15 cellular contexts compared by ENCODE assay signal in genomic region chr1:110345480-110345879, GRCh38. TPM values are rescaled to one million over a fixed set of nuclear protein-coding genes. Genes with fewer than 3 reads are reported as not detected.
A peak's percentile ranks its signal among the peaks of the same experiment; 100 is the strongest.
DNase-seq lines count a peak whose midpoint lies in the region; ATAC-seq and TF ChIP-seq lines count a peak whose summit lies in the region.
"Had no signal": no experiment of that assay in that cellular context is flagged by ENCODE, and none has a peak within 500 bp of the region (broad histone marks: within the 10 kb centered on the region; RNA-seq: fewer than 3 reads in every experiment).

No MANE protein-coding gene starts in this region.

- no peak overlapping the region for H3K27ac ChIP-seq in GM23248
- H3K27ac ChIP-seq: transverse colon had no signal

- no peak for ATAC-seq in activated naive CD8-positive, alpha-beta T cell treated with anti-CD3 and anti-CD28 coated beads, Interleukin-2, amount 50 U/mL, for 24 hours

- peaks cover 100% of the 10 kb centered on the region for H4K20me1 ChIP-seq in Loucy (ENCODE audit: insufficient read depth, low read length, poor library complexity, severe bottlenecking)
- H4K20me1 ChIP-seq in GM23248 (ENCODE audit: insufficient read depth), result peaks cover 11% of the 10 kb centered on the region; the same call in 1 of the 2 replicates

- no peak overlapping the region for H3K27ac Mint-ChIP-seq in activated CD4-positive, alpha-beta T cell treated with anti-CD3 and anti-CD28 coated beads, Interleukin-2, amount 10 ng/mL, durations not matched to agents 7 days and 5 days
- H3K27ac Mint-ChIP-seq in activated naive CD8-positive, alpha-beta T cell treated with anti-CD3 and anti-CD28 coated beads, Interleukin-2, amount 50 U/mL, for 24 hours, result peak overlapping the region; percentile 63
- H3K27ac Mint-ChIP-seq in nephron progenitor cell, result peak overlapping the region; percentile 93

- H2AFZ ChIP-seq in Loucy (ENCODE audit: low read length) (no peak overlapping the region), GM23248 (no peak overlapping the region)

- peak overlapping the region; percentile 85 for H3K9ac ChIP-seq in Loucy (ENCODE audit: low read depth, low read length, poor library complexity, severe bottlenecking)
- no peak overlapping the region for H3K9ac ChIP-seq in GM23248

- H3K4me1 ChIP-seq in Loucy (ENCODE audit: insufficient read depth, low read length, poor library complexity, severe bottlenecking), result peaks cover 90% of the 10 kb centered on the region
- peaks cover 70% of the 10 kb centered on the region for H3K4me1 ChIP-seq in GM23248 (ENCODE audit: insufficient read depth)

- H3K27me3 ChIP-seq in Loucy (ENCODE audit: insufficient read depth, low read length, poor library complexity, severe bottlenecking), result no peaks in the 10 kb centered on the region
- no peaks in the 10 kb centered on the region for H3K27me3 ChIP-seq in GM23248 (replicated peaks; ENCODE audit: insufficient read depth)
- H3K27me3 ChIP-seq: transverse colon had no signal

- H3K4me1 Mint-ChIP-seq in activated CD4-positive, alpha-beta T cell treated with anti-CD3 and anti-CD28 coated beads, Interleukin-2, amount 10 ng/mL, durations not matched to agents 7 days and 5 days, result peaks cover 93% of the 10 kb centered on the region
- H3K4me1 Mint-ChIP-seq in activated naive CD8-positive, alpha-beta T cell treated with anti-CD3 and anti-CD28 coated beads, Interleukin-2, amount 50 U/mL, for 24 hours, result peaks cover 96% of the 10 kb centered on the region
- peaks cover 92% of the 10 kb centered on the region for H3K4me1 Mint-ChIP-seq in nephron progenitor cell

- H3K79me2 ChIP-seq in Loucy (ENCODE audit: insufficient read depth, low read length) (peaks cover 100% of the 10 kb centered on the region), GM23248 (ENCODE audit: insufficient read depth) (peaks cover 100% of the 10 kb centered on the region)

- peaks cover 82% of the 10 kb centered on the region for H3K36me3 Mint-ChIP-seq in activated CD4-positive, alpha-beta T cell treated with anti-CD3 and anti-CD28 coated beads, Interleukin-2, amount 10 ng/mL, durations not matched to agents 7 days and 5 days (ENCODE audit: low read depth)
- peaks cover 79% of the 10 kb centered on the region for H3K36me3 Mint-ChIP-seq in activated naive CD8-positive, alpha-beta T cell treated with anti-CD3 and anti-CD28 coated beads, Interleukin-2, amount 50 U/mL, for 24 hours (ENCODE audit: low read depth)
- H3K36me3 Mint-ChIP-seq in nephron progenitor cell (ENCODE audit: low read depth), result peaks cover 56% of the 10 kb centered on the region

- H3K4me2 ChIP-seq in Loucy (ENCODE audit: low read depth, low read length, poor library complexity, severe bottlenecking) (peak overlapping the region; percentile 95), GM23248 (ENCODE audit: unreplicated experiment) (no peak overlapping the region)

- TF ChIP-seq CTCF in Loucy (conservative IDR thresholded peaks at IDR 0.05; ENCODE audit: low read length), result no peak
- no peak for TF ChIP-seq CTCF in nephron progenitor cell (IDR thresholded peaks at IDR 0.05)
- no peak for TF ChIP-seq CTCF in GM10248 (IDR thresholded peaks at IDR 0.05; ENCODE audit: control extremely low read depth, extremely low read depth, low read depth, missing control alignments)

- POLR2A ChIA-PET in activated CD4-positive, alpha-beta T cell treated with anti-CD3 and anti-CD28 coated beads, Interleukin-2, amount 10 ng/mL, durations not matched to agents 7 days and 5 days (lab: Charles Lee), result interaction anchor here (0.7 kb wide), 2 partner anchors 11 to 38 kb away, joined by 4 to 7 read pairs; no protein-coding TSS in a partner anchor
- POLR2A ChIA-PET in GM10248 (lab: Yijun Ruan, JAX), result no interaction called here

- DNase-seq in activated CD4-positive, alpha-beta T cell treated with anti-CD3 and anti-CD28 coated beads, Interleukin-2, amount 10 ng/mL, durations not matched to agents 7 days and 5 days, result no peak
- DNase-seq in activated CD4-positive, alpha-beta T cell treated with anti-CD3 and anti-CD28 coated beads for 1 hour, result no peak
- DNase-seq in activated naive CD8-positive, alpha-beta T cell treated with anti-CD3 and anti-CD28 coated beads, Interleukin-2, amount 50 U/mL, for 24 hours, result no peak
- DNase-seq in nephron progenitor cell (no peak), GM23248 (no peak), GM10248 (ENCODE audit: extremely low spot score) (no peak), inferior parietal cortex (ENCODE audit: extremely low spot score) (no peak)
- DNase-seq: ACHN, DMS153, foreskin melanocyte, NCI-H2081, posterior cingulate gyrus, SIG-M5, transverse colon had no signal

- H3K9me3 Mint-ChIP-seq in activated CD4-positive, alpha-beta T cell treated with anti-CD3 and anti-CD28 coated beads, Interleukin-2, amount 10 ng/mL, durations not matched to agents 7 days and 5 days, result no peaks in the 10 kb centered on the region
- H3K9me3 Mint-ChIP-seq in activated naive CD8-positive, alpha-beta T cell treated with anti-CD3 and anti-CD28 coated beads, Interleukin-2, amount 50 U/mL, for 24 hours, result no peaks in the 10 kb centered on the region
- no peaks in the 10 kb centered on the region for H3K9me3 Mint-ChIP-seq in nephron progenitor cell

- H3F3A ChIP-seq in Loucy (ENCODE audit: low read depth), result no peaks in the 10 kb centered on the region
- H3F3A ChIP-seq in GM23248 (ENCODE audit: insufficient read depth), result no peaks in the 10 kb centered on the region

- peak overlapping the region; percentile 20 for H3K4me3 Mint-ChIP-seq in activated CD4-positive, alpha-beta T cell treated with anti-CD3 and anti-CD28 coated beads, Interleukin-2, amount 10 ng/mL, durations not matched to agents 7 days and 5 days
- peak overlapping the region; percentile 44 for H3K4me3 Mint-ChIP-seq in activated naive CD8-positive, alpha-beta T cell treated with anti-CD3 and anti-CD28 coated beads, Interleukin-2, amount 50 U/mL, for 24 hours
- H3K4me3 Mint-ChIP-seq in nephron progenitor cell, result peak overlapping the region; percentile 70

- H3K4me3 ChIP-seq in Loucy (ENCODE audit: low read length, poor library complexity, severe bottlenecking), result peak overlapping the region; percentile 83
- H3K4me3 ChIP-seq in GM23248, result no peak overlapping the region
- H3K4me3 ChIP-seq: transverse colon had no signal

- H3K27me3 Mint-ChIP-seq in activated CD4-positive, alpha-beta T cell treated with anti-CD3 and anti-CD28 coated beads, Interleukin-2, amount 10 ng/mL, durations not matched to agents 7 days and 5 days, result no peaks in the 10 kb centered on the region
- no peaks in the 10 kb centered on the region for H3K27me3 Mint-ChIP-seq in activated naive CD8-positive, alpha-beta T cell treated with anti-CD3 and anti-CD28 coated beads, Interleukin-2, amount 50 U/mL, for 24 hours
- no peaks in the 10 kb centered on the region for H3K27me3 Mint-ChIP-seq in nephron progenitor cell (ENCODE audit: low read depth, poor library complexity)

- 82 to 83% methylated on average over 3 of the region's 3 CpGs for WGBS in GM23248 (ENCODE audit: low coverage in 1 of 2, low lambda C conversion rate in 2 of 2, missing lambda C conversion rate in 2 of 2), 2 experiments

- no peaks in the 10 kb centered on the region for H3K9me2 ChIP-seq in Loucy (replicated peaks; ENCODE audit: low read depth, low read length)
- no peaks in the 10 kb centered on the region for H3K9me2 ChIP-seq in GM23248 (ENCODE audit: insufficient read depth)

- CTCF ChIA-PET in activated CD4-positive, alpha-beta T cell treated with anti-CD3 and anti-CD28 coated beads, Interleukin-2, amount 10 ng/mL, durations not matched to agents 7 days and 5 days (lab: Charles Lee), result no interaction called here
- CTCF ChIA-PET in GM10248 (lab: Yijun Ruan, JAX), result interaction anchor here (1.2 kb wide), 1 partner anchor 13 kb away, joined by 5 read pairs; no protein-coding TSS in a partner anchor

- H3K36me3 ChIP-seq in Loucy (ENCODE audit: insufficient read depth, low read length), result peaks cover 66% of the 10 kb centered on the region
- peaks cover 32% of the 10 kb centered on the region; the same call in 1 of the 2 replicates for H3K36me3 ChIP-seq in GM23248 (ENCODE audit: low read depth)

- H3K9me3 ChIP-seq in Loucy (ENCODE audit: insufficient read depth, low read depth, low read length), result no peaks in the 10 kb centered on the region
- H3K9me3 ChIP-seq in GM23248 (ENCODE audit: low read depth), result no peaks in the 10 kb centered on the region
- H3K9me3 ChIP-seq: transverse colon had no signal

- in situ Hi-C loops in GM23248 (cut with MboI), result no loop called here

RNA-seq across cellular contexts. Expression of gene RBM15, which starts 6.3 kb away (rescaled TPM):
- total RNA-seq in activated CD4-positive, alpha-beta T cell treated with anti-CD3 and anti-CD28 coated beads, Interleukin-2, amount 10 ng/mL, durations not matched to agents 7 days and 5 days, result 10 to 100 TPM; 69.9 to 71.2 TPM
- total RNA-seq in GM23248 (2014; rRNA removed; shearing (Covaris generic)), result 18.7 and 22.5 TPM in 2 replicates
- polyA plus RNA-seq in GM23248 (2016; fragmentation: Nextera tagmentation; extraction: Ambion mirVana), result 6.4 and 6.6 TPM in 2 replicates

RNA-seq across cellular contexts. Expression of gene SLC16A4, which starts 45.3 kb away (rescaled TPM):
- total RNA-seq in activated CD4-positive, alpha-beta T cell treated with anti-CD3 and anti-CD28 coated beads, Interleukin-2, amount 10 ng/mL, durations not matched to agents 7 days and 5 days, result under 1 TPM in 1 of 2 experiments, not detected in 1; 0.27 TPM
- total RNA-seq in GM23248 (2014; rRNA removed; shearing (Covaris generic)), result 28.1 and 34.3 TPM in 2 replicates
- 15.6 and 15.9 TPM in 2 replicates for polyA plus RNA-seq in GM23248 (2016; fragmentation: Nextera tagmentation; extraction: Ambion mirVana)

Comparison
In these comparisons a context has a peak if more than half of its experiments do, and no peak if none do; other contexts are left out.
1. H3K4me3 Mint-ChIP-seq: peak in every context shown above with its lines; median percentile 70 in nephron progenitor cell; 44 in activated naive CD8-positive, alpha-beta T cell treated with anti-CD3 and anti-CD28 coated beads, Interleukin-2, amount 50 U/mL, for 24 hours; 20 in activated CD4-positive, alpha-beta T cell treated with anti-CD3 and anti-CD28 coated beads, Interleukin-2, amount 10 ng/mL, durations not matched to agents 7 days and 5 days.
2. RNA of gene SLC16A4, which starts 45.3 kb away (total RNA-seq): 28.1 to 34.3 TPM in GM23248; 0.27 TPM in activated CD4-positive, alpha-beta T cell treated with anti-CD3 and anti-CD28 coated beads, Interleukin-2, amount 10 ng/mL, durations not matched to agents 7 days and 5 days; every median in the first group is over 10 times any median in the second.